ENCODE assay signal across 19 cellular contexts in the genomic region with DNA sequence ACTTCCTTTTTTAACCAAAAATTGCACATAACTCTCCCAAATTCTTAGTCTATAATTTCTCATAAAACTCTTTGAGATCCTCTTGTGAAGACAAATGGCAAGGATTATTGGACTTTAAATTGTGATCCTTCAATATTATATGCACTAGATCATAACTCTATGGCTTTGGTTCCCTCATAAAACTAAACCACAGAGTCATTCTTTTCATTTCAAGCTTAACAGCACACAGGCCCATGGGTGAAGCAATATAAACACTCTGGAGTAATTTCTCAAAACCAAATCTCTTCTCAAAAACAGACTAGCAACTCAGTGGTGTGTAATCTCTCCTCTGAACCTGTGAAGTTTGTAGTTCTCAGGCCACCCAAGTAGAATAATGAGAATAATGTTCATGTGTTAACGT.
A peak's percentile ranks its signal among the peaks of the same experiment; 100 is the strongest.
DNase-seq lines count a peak whose midpoint lies in the region; ATAC-seq and TF ChIP-seq lines count a peak whose summit lies in the region.
"Had no signal": no experiment of that assay in that cellular context is flagged by ENCODE, and none has a peak within 500 bp of the region (broad histone marks: within the 10 kb centered on the region; RNA-seq: fewer than 3 reads in every experiment).

No MANE protein-coding gene starts in this region.

- H3K4me1 ChIP-seq in osteoblast (ENCODE audit: insufficient read depth, low read length): peaks cover 3% of the 10 kb centered on the region

- H3K4me2 ChIP-seq in osteoblast (ENCODE audit: insufficient read depth, low read length): no peak overlapping the region

- H3K36me3 ChIP-seq in osteoblast (ENCODE audit: insufficient read depth, low read length): no peaks in the 10 kb centered on the region
- H3K36me3 ChIP-seq: ovary, sigmoid colon had no signal

- H2AFZ ChIP-seq in osteoblast (ENCODE audit: low read length): no peak overlapping the region

- no peaks in the 10 kb centered on the region for H4K20me1 ChIP-seq in osteoblast (ENCODE audit: insufficient read depth, low read length)

- H3K27ac ChIP-seq in osteoblast (ENCODE audit: low read depth, low read length): no peak overlapping the region
- H3K27ac ChIP-seq: HL-60, ovary, sigmoid colon had no signal

- H3K27me3 ChIP-seq in osteoblast (ENCODE audit: insufficient read depth, low read length): no peaks in the 10 kb centered on the region
- H3K27me3 ChIP-seq: ovary, sigmoid colon had no signal

- no peak for TF ChIP-seq CTCF in osteoblast (IDR thresholded peaks at IDR 0.05; ENCODE audit: extremely low read depth, low read depth, low read length)

- no peaks in the 10 kb centered on the region for H3K79me2 ChIP-seq in osteoblast (ENCODE audit: insufficient read depth, low read length)

- DNase-seq in EH (ENCODE audit: low read depth) (peak; percentile 95), LHCN-M2 (ENCODE audit: low read depth) (peak; percentile 57), fibroblast of gingiva (ENCODE audit: low read depth) (peak; percentile 11), osteoblast (ENCODE audit: insufficient read length, low spot score, missing footprints) (peak; percentile 78), NCI-H2227 treated with DMSO at 0.1 percent for 48 hours (lab: John Stamatoyannopoulos, UW) (no peak)
- no peak for DNase-seq in stimulated activated naive CD4-positive, alpha-beta T cell treated with Interleukin-2 at 50 U/mL for 16 hours (lab: John Stamatoyannopoulos, UW)
- DNase-seq: activated CD4-positive, alpha-beta T cell treated with anti-CD3 and anti-CD28 coated beads for 48 hours; AML-193; dermis blood vessel endothelial cell; naive thymus-derived CD4-positive, alpha-beta T cell; NCI-H187; NCI-H774; ovary; sigmoid colon had no signal

- H3K9me3 ChIP-seq in osteoblast (ENCODE audit: low read depth, low read length): no peaks in the 10 kb centered on the region
- H3K9me3 ChIP-seq: ovary, sigmoid colon had no signal

- H3K4me3 ChIP-seq in osteoblast (ENCODE audit: insufficient read depth, low read length): no peak overlapping the region
- H3K4me3 ChIP-seq: ovary, sigmoid colon had no signal

- ATAC-seq in HG03139 (IDR thresholded peaks at IDR 0.05; ENCODE audit: unreplicated experiment) (no peak), HG03025 (IDR thresholded peaks at IDR 0.05; ENCODE audit: low FRiP score, unreplicated experiment) (no peak)
- ATAC-seq: naive thymus-derived CD4-positive, alpha-beta T cell; Right ventricle myocardium inferior; stimulated activated memory B cell treated with anti-CD40 and anti-IgM and Interleukin-4, amounts not matched to agents 10 μg/mL and 1 μg/mL and 100 μg/mL, for 72 hours had no signal

Comparison
In these comparisons a context has a peak if more than half of its experiments do, and no peak if none do; other contexts are left out.
1. DNase-seq: peak in EH (single experiment), LHCN-M2 (single experiment), fibroblast of gingiva (single experiment) and osteoblast (single experiment); none in stimulated activated naive CD4-positive, alpha-beta T cell treated with Interleukin-2 at 50 U/mL for 16 hours (single experiment) and NCI-H2227 treated with DMSO at 0.1 percent for 48 hours (single experiment).